ENCODE assay signal across 24 cellular contexts in genomic region chr20:44589522-44589921, GRCh38.
"Had no signal": no experiment of that assay in that cellular context is flagged by ENCODE, and none has a peak within 500 bp of the region (broad histone marks: within the 10 kb centered on the region; RNA-seq: fewer than 3 reads in every experiment).

No MANE protein-coding gene starts in this region.

- H3K27ac Mint-ChIP-seq: activated naive CD8-positive, alpha-beta T cell; activated T-helper 2 cell treated with anti-CD3 and anti-CD28 coated beads, Interferon-gamma antibody, Interleukin-2, Interleukin-4, amounts not matched to agents 10 μg/mL and 5 μg/mL and 100 μg/mL, durations not matched to agents 14 hours and 24 hours and 36 hours; stimulated activated naive CD8-positive, alpha-beta T cell treated with anti-CD3 and anti-CD28 coated beads, Interleukin-15, Interleukin-2, amounts not matched to agents 100 ng/mL and 50 ng/mL, for 24 hours had no signal

- H3K27me3 Mint-ChIP-seq: activated naive CD8-positive, alpha-beta T cell; stimulated activated naive CD8-positive, alpha-beta T cell treated with anti-CD3 and anti-CD28 coated beads, Interleukin-15, Interleukin-2, amounts not matched to agents 100 ng/mL and 50 ng/mL, for 24 hours had no signal

- ATAC-seq: activated T-cell treated with anti-CD3 and anti-CD28 coated beads, Interleukin-2, amount 50 U/mL, for 4 hours; gastrocnemius medialis; left lobe of liver had no signal

- H3K9me3 ChIP-seq: adrenal gland, ascending aorta, esophagus squamous epithelium, gastrocnemius medialis, tibial artery had no signal

- H3K36me3 Mint-ChIP-seq: activated naive CD8-positive, alpha-beta T cell had no signal

- H3K27ac ChIP-seq: adrenal gland, ascending aorta, esophagus squamous epithelium had no signal

- H3K4me3 ChIP-seq: adrenal gland, ascending aorta, coronary artery, esophagus squamous epithelium, gastrocnemius medialis, lung, tibial artery had no signal

- H3K27me3 ChIP-seq: adrenal gland, ascending aorta, esophagus squamous epithelium, gastrocnemius medialis, tibial artery had no signal

- FAIRE-seq: keratinocyte had no signal

- H3K4me3 Mint-ChIP-seq: activated naive CD8-positive, alpha-beta T cell; activated T-cell treated with anti-CD3 and anti-CD28 coated beads, Interleukin-2, amount 50 U/mL, for 4 hours; stimulated activated naive CD8-positive, alpha-beta T cell treated with anti-CD3 and anti-CD28 coated beads, Interleukin-15, Interleukin-2, amounts not matched to agents 100 ng/mL and 50 ng/mL, for 24 hours had no signal

- DNase-seq: activated CD4-positive, alpha-beta T cell treated with anti-CD3 and anti-CD28 coated beads for 4 hours; activated CD4-positive, alpha-beta T cell treated with anti-CD3 and anti-CD28 coated beads, Interleukin-2, amount 50 U/mL, for 48 hours; activated CD4-positive, CD25-positive, alpha-beta regulatory T cell; activated CD8-positive, alpha-beta memory T cell treated with anti-CD3 and anti-CD28 coated beads, Interleukin-2, amount 50 U/mL, for 48 hours; activated naive CD4-positive, alpha-beta T cell; activated T-cell treated with anti-CD3 and anti-CD28 coated beads, Interleukin-2, amount 50 U/mL, for 4 hours; esophagus squamous epithelium; gastrocnemius medialis; head of caudate nucleus; midbrain; occipital lobe; stimulated activated CD4-positive, alpha-beta T cell treated with anti-CD3 and anti-CD28 coated beads, Interleukin-4, amount 100 ng/mL, for 4 hours; substantia nigra; T-helper 9 cell; tibial artery had no signal

- H3K9me3 Mint-ChIP-seq: activated T-cell treated with anti-CD3 and anti-CD28 coated beads, Interleukin-2, amount 50 U/mL, for 4 hours; activated T-helper 2 cell treated with anti-CD3 and anti-CD28 coated beads, Interferon-gamma antibody, Interleukin-2, Interleukin-4, amounts not matched to agents 10 μg/mL and 5 μg/mL and 100 μg/mL, durations not matched to agents 14 hours and 24 hours and 36 hours; stimulated activated naive CD8-positive, alpha-beta T cell treated with anti-CD3 and anti-CD28 coated beads, Interleukin-15, Interleukin-2, amounts not matched to agents 100 ng/mL and 50 ng/mL, for 24 hours had no signal
